Comparison of ENCODE assay signal across 1 cellular context in the genomic region with DNA sequence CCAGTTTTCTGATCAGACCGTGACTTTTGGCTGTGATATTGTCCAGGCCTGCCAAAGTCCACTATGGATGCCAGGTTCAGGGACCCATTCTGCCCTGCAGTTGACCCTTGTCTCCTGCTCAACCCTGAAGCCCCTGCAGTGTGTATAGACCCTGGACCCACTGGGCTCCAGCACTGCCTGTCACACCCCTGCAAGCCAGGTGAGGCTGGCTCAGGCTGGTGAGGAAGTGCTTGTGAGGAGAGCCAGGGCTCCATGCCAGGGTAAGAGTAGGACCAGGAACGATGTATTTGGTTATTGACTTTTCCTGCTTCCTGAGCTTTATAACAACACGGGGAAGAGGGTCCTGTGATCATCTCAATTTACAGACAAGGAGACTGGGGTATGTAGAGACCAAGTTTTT.
TF ChIP-seq lines count a peak whose summit lies in the region.

No MANE protein-coding gene starts in this region.

TF ChIP-seq in endothelial cell of umbilical vein, 7 proteins besides CTCF, POLR2A, EP300 and RAD21:
- TF ChIP-seq GATA2 (IDR thresholded peaks at IDR 0.05; ENCODE audit: insufficient read depth, insufficient read length, low read depth, low read length) (no peak), MAX (IDR thresholded peaks at IDR 0.05; ENCODE audit: insufficient read depth, insufficient read length) (no peak), MYC (IDR thresholded peaks at IDR 0.05; ENCODE audit: low read depth, low read length) (no peak), FOS (IDR thresholded peaks at IDR 0.05; ENCODE audit: borderline replicate concordance, insufficient read depth, low read length) (no peak)
